ENCODE assay signal across 8 cellular contexts in the genomic region with DNA sequence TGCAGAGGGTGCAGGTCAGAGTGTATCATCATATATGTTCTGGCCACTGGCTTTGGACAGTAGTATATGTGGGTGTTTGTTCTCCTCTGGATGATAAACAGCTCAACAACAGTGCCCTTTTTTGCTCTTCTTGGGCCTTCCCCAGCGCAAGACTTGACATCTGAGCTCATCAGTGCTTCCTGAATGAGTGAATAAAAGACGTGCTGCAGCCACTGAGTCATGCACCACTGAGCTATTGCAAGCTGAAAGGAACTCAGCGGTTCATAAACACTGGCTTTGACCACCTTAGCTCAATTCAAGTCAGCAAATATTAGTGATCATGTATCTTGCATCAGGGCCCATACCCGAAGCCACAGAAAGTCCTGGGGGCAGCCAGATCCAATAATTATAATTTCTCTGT.
DNase-seq lines count a peak whose midpoint lies in the region; ATAC-seq and TF ChIP-seq lines count a peak whose summit lies in the region.

No MANE protein-coding gene starts in this region.

- peak overlapping the region; percentile 26 to 99; a peak in 3 of 4 replicates for H3K27ac ChIP-seq in SK-N-SH (ENCODE audit: low read depth in 2 of 2, low read length in 1 of 2)

- no peaks in the 10 kb centered on the region for H3F3A ChIP-seq in SK-N-SH (replicated peaks; ENCODE audit: insufficient read depth)

- peak overlapping the region; percentile 25 for H3K4me2 ChIP-seq in SK-N-SH

- POLR2A ChIA-PET in BJ (lab: Charles Lee), result no interaction called here
- POLR2A ChIA-PET in SK-N-SH (lab: Yijun Ruan, JAX), result interaction anchor here (1.3 to 5.1 kb wide), 3 partner anchors 10 to 109 kb away, joined by 4 to 42 read pairs (median 12); no protein-coding TSS in a partner anchor

- no peak for TF ChIP-seq EP300 in SK-N-SH (IDR thresholded peaks at IDR 0.05; ENCODE audit: borderline replicate concordance in 1 of 2, low read depth in 1 of 2, low read length in 1 of 2)

- H3K9me2 ChIP-seq in SK-N-SH, result no peaks in the 10 kb centered on the region

- H3K4me3 ChIP-seq in BJ (ENCODE audit: low read depth, low read length), result no peak overlapping the region
- no peak overlapping the region for H3K4me3 ChIP-seq in SK-N-SH (ENCODE audit: low read depth in 2 of 2, low read length in 1 of 2)

- CTCF ChIA-PET in BJ (lab: Yijun Ruan, JAX), result interaction anchor here (0.6 to 1.8 kb wide), 5 partner anchors 13 to 135 kb away, joined by 3 to 5 read pairs (median 4); no protein-coding TSS in a partner anchor
- CTCF ChIA-PET in SK-N-SH (lab: Yijun Ruan, JAX), result interaction anchor here (0.8 to 3.8 kb wide), 7 partner anchors 31 to 177 kb away, joined by 3 to 18 read pairs (median 5); no protein-coding TSS in a partner anchor

- no peaks in the 10 kb centered on the region for H3K79me2 ChIP-seq in SK-N-SH (ENCODE audit: insufficient read depth)

- no peak for TF ChIP-seq RAD21 in SK-N-SH (IDR thresholded peaks at IDR 0.05; ENCODE audit: low read length)

- peak; percentile 70 for ATAC-seq in GM21447 (IDR thresholded peaks at IDR 0.05; ENCODE audit: unreplicated experiment)

- H3K36me3 ChIP-seq in BJ (ENCODE audit: control insufficient read depth, insufficient read depth, low read length), result no peaks in the 10 kb centered on the region
- no peaks in the 10 kb centered on the region for H3K36me3 ChIP-seq in SK-N-SH (replicated peaks in 1 of 2; ENCODE audit: control insufficient read depth in 1 of 2, insufficient read depth in 2 of 2, low read length in 1 of 2)

- DNase-seq in BJ (ENCODE audit: low read depth) (peak; percentile 29), SK-N-SH (no peak), foreskin melanocyte (peak; percentile 55), anterior cingulate cortex (lab: John Stamatoyannopoulos, UW) (no peak), NCI-H146 treated with DMSO at 0.1 percent for 48 hours (lab: John Stamatoyannopoulos, UW; ENCODE audit: unreplicated experiment) (no peak), OCI-M1 (lab: John Stamatoyannopoulos, UW) (no peak), SIG-M5 treated with dmso at 0.1 percent for 504 hours (lab: John Stamatoyannopoulos, UW; ENCODE audit: unreplicated experiment) (no peak)

- TF ChIP-seq CTCF in BJ (IDR thresholded peaks at IDR 0.05; ENCODE audit: insufficient read depth, low read depth, low read length), result no peak
- no peak for TF ChIP-seq CTCF in SK-N-SH (IDR thresholded peaks at IDR 0.05)

- no peak overlapping the region; the same call in 1 of the 2 replicates for H2AFZ ChIP-seq in SK-N-SH (ENCODE audit: low read depth)

- 19% methylated on average over 4 of the region's 4 CpGs for WGBS in SK-N-SH (ENCODE audit: low lambda C conversion rate)

- H4K20me1 ChIP-seq in SK-N-SH (ENCODE audit: insufficient read depth), result no peaks in the 10 kb centered on the region

- H3K4me1 ChIP-seq in SK-N-SH (ENCODE audit: control insufficient read depth in 1 of 2, insufficient read depth in 2 of 2, low read depth in 1 of 2, low read length in 1 of 2), result peaks cover 16 to 65% of the 10 kb centered on the region in 2 experiments; a peak in 3 of 4 replicates

- no peaks in the 10 kb centered on the region for H3K9me3 ChIP-seq in SK-N-SH

- H3K27me3 ChIP-seq in BJ (ENCODE audit: control insufficient read depth, insufficient read depth, low read length), result no peaks in the 10 kb centered on the region; the same call in 1 of the 2 replicates
- H3K27me3 ChIP-seq in SK-N-SH (ENCODE audit: insufficient read depth), result no peaks in the 10 kb centered on the region

- no peak overlapping the region for H3K9ac ChIP-seq in SK-N-SH

TF ChIP-seq in SK-N-SH, 30 proteins besides CTCF, POLR2A, EP300 and RAD21:
- TF ChIP-seq FOSL2 (IDR thresholded peaks at IDR 0.05; ENCODE audit: borderline replicate concordance, low read depth), result peak; percentile 64; the same call in 1 of the 2 replicates
- TF ChIP-seq, protein P1, sequence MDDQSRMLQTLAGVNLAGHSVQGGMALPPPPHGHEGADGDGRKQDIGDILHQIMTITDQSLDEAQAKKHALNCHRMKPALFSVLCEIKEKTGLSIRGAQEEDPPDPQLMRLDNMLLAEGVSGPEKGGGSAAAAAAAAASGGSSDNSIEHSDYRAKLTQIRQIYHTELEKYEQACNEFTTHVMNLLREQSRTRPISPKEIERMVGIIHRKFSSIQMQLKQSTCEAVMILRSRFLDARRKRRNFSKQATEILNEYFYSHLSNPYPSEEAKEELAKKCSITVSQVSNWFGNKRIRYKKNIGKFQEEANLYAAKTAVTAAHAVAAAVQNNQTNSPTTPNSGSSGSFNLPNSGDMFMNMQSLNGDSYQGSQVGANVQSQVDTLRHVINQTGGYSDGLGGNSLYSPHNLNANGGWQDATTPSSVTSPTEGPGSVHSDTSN (IDR thresholded peaks at IDR 0.05), result peak; percentile 70
- no peak for TF ChIP-seq YY1 (IDR thresholded peaks at IDR 0.05; ENCODE audit: low read depth)
- TF ChIP-seq, protein P2, sequence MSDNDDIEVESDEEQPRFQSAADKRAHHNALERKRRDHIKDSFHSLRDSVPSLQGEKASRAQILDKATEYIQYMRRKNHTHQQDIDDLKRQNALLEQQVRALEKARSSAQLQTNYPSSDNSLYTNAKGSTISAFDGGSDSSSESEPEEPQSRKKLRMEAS (IDR thresholded peaks at IDR 0.05; ENCODE audit: low read depth), result 0 out of 2 replicates have a peak, but pooled peaks have one; percentile 33
- TF ChIP-seq POLR2AphosphoS5 (IDR thresholded peaks at IDR 0.05; ENCODE audit: low read depth, low read length), result no peak
- peak; percentile 58 for TF ChIP-seq JUND (IDR thresholded peaks at IDR 0.05)
- peak; percentile 49; the same call in 1 of the 2 replicates for TF ChIP-seq TCF12 (IDR thresholded peaks at IDR 0.05)

Comparison
In these comparisons a context has a peak if more than half of its experiments do, and no peak if none do; other contexts are left out.
1. DNase-seq: peak in BJ (single experiment) and foreskin melanocyte (single experiment); none in SK-N-SH (single experiment), anterior cingulate cortex (0 of 58), NCI-H146 treated with DMSO at 0.1 percent for 48 hours (single experiment), OCI-M1 (single experiment) and SIG-M5 treated with dmso at 0.1 percent for 504 hours (single experiment).